In genomic region chr19:13521066-13521465, GRCh38 we compare ENCODE assay signal across 20 cellular contexts.
"Had no signal": no experiment of that assay in that cellular context is flagged by ENCODE, and none has a peak within 500 bp of the region (broad histone marks: within the 10 kb centered on the region; RNA-seq: fewer than 3 reads in every experiment).

No MANE protein-coding gene starts in this region.

- FAIRE-seq: astrocyte had no signal

- ATAC-seq: activated CD4-positive, alpha-beta T cell treated with anti-CD3 and anti-CD28 coated beads for 36 hours; activated CD8-positive, alpha-beta T cell treated with anti-CD3 and anti-CD28 coated beads, Interleukin-2, amount 10 ng/mL, durations not matched to agents 7 days and 5 days; activated naive CD4-positive, alpha-beta T cell treated with anti-CD3 and anti-CD28 coated beads, Interleukin-2, amount 50 U/mL, for 72 hours; activated T-cell treated with anti-CD3 and anti-CD28 coated beads, Interleukin-2, amount 50 U/mL, for 4 hours had no signal

- H3K27ac ChIP-seq: VCaP had no signal

- DNase-seq: activated CD4-positive, alpha-beta T cell treated with anti-CD3 and anti-CD28 coated beads for 36 hours; activated CD8-positive, alpha-beta memory T cell treated with anti-CD3 and anti-CD28 coated beads, Interleukin-2, amount 50 U/mL, for 48 hours; activated CD8-positive, alpha-beta T cell treated with anti-CD3 and anti-CD28 coated beads, Interleukin-2, amount 10 ng/mL, durations not matched to agents 7 days and 5 days; activated effector memory CD4-positive, alpha-beta T cell treated with anti-CD3 and anti-CD28 coated beads, Interleukin-2, amount 50 U/mL, for 16 hours; activated naive CD4-positive, alpha-beta T cell treated with Interleukin-2 at 50 U/mL for 16 hours; activated T-cell treated with anti-CD3 and anti-CD28 coated beads, Interleukin-2, amount 50 U/mL, for 4 hours; amygdala; cortex of kidney; NCI-H1092; NCI-H1417; NCI-H2029; NCI-H345; NCI-H510A; NCI-H69; NK-92 treated with Interleukin-12 subunit alpha and Interleukin-12 subunit beta, amount 100 ng/mL, for 24 hours; SHP77 treated with DMSO at 0.1 percent for 48 hours; T-helper 1 cell had no signal
